ENCODE assay signal across 1 cellular context in genomic region chr14:58243790-58244555, GRCh38.
TF ChIP-seq lines count a peak whose summit lies in the region.

No MANE protein-coding gene starts in this region.

TF ChIP-seq in HepG2, 621 proteins besides CTCF, POLR2A, EP300 and RAD21 (continued from another document):
- TF ChIP-seq PAXIP1 (CRISPR knock-in tag; conservative IDR thresholded peaks at IDR 0.05) (0 out of 2 replicates have a peak, but pooled peaks have one; percentile 8), ARID5B (CRISPR knock-in tag; IDR thresholded peaks at IDR 0.05) (peak; percentile 60; the same call in 1 of the 2 replicates), MBD4 (IDR thresholded peaks at IDR 0.05; ENCODE audit: borderline replicate concordance, low read length) (peak; percentile 53; the same call in 1 of the 2 replicates), ZNF263 (CRISPR knock-in tag; IDR thresholded peaks at IDR 0.05) (no peak), CENPT (CRISPR knock-in tag; IDR thresholded peaks at IDR 0.05; ENCODE audit: low read depth) (no peak), MLLT10 (CRISPR knock-in tag; IDR thresholded peaks at IDR 0.05) (no peak), NFIC (IDR thresholded peaks at IDR 0.05; ENCODE audit: low read length) (peak; percentile 58; the same call in 1 of the 2 replicates), ZSCAN12 (CRISPR knock-in tag; IDR thresholded peaks at IDR 0.05) (peak; percentile 40; the same call in 1 of the 2 replicates)
- TF ChIP-seq, protein P1, sequence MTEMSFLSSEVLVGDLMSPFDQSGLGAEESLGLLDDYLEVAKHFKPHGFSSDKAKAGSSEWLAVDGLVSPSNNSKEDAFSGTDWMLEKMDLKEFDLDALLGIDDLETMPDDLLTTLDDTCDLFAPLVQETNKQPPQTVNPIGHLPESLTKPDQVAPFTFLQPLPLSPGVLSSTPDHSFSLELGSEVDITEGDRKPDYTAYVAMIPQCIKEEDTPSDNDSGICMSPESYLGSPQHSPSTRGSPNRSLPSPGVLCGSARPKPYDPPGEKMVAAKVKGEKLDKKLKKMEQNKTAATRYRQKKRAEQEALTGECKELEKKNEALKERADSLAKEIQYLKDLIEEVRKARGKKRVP (CRISPR knock-in tag; IDR thresholded peaks at IDR 0.05), result 0 out of 4 replicates have a peak, but pooled peaks of 1 of the 2 experiments have one; percentile 37
- TF ChIP-seq, protein P2, sequence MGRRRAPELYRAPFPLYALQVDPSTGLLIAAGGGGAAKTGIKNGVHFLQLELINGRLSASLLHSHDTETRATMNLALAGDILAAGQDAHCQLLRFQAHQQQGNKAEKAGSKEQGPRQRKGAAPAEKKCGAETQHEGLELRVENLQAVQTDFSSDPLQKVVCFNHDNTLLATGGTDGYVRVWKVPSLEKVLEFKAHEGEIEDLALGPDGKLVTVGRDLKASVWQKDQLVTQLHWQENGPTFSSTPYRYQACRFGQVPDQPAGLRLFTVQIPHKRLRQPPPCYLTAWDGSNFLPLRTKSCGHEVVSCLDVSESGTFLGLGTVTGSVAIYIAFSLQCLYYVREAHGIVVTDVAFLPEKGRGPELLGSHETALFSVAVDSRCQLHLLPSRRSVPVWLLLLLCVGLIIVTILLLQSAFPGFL (CRISPR knock-in tag; IDR thresholded peaks at IDR 0.05), result no peak
